ENCODE assay signal across 8 cellular contexts in the genomic region with DNA sequence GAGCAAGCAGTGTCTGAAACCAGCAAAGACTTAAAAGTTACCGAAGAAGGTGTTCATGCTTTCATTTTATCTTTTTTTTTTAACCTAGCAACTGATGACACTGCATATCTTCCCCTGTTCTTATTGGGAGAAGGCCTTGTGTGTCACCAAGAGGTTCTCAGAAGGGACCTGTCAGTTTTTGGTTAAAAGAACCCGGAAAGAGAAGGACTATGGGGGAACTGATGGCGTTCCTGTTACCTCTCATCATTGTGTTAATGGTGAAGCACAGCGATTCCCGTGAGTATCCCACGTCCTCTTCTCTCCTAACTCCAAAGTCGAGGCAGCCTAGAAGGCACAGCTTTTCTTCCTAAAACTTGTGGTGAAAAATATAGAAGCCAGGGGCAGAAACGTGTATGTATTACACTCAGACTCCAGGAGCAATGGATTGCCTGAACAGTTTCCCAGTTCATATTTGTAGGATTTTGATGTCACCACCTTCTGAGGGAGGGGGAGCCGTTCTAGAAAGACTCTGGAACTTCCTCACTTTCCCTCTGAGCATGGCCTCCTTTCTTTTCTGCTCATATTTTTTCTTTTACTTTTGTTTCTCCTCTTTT. TPM values are rescaled to one million over a fixed set of nuclear protein-coding genes. Genes with fewer than 3 reads are reported as not detected.
DNase-seq lines count a peak whose midpoint lies in the region; ATAC-seq, FAIRE-seq and TF ChIP-seq lines count a peak whose summit lies in the region.

A gene (plus strand): TSS at position 185 of the 593 bp plus-strand sequence. CDS start 25 bp downstream, at position 210.

- H3K27me3 ChIP-seq in HL-60 (ENCODE audit: insufficient read depth, poor library complexity, severe bottlenecking) (no peaks in the 10 kb centered on the region), small intestine (ENCODE audit: control insufficient read depth in 2 of 2, insufficient read depth in 2 of 2, low read length in 2 of 2) (no peaks in the 10 kb centered on the region)

- ATAC-seq in GM21390 (IDR thresholded peaks at IDR 0.05; ENCODE audit: unreplicated experiment): peak; percentile 96

- H3K4me1 Mint-ChIP-seq in brain: peaks cover 29% of the 10 kb centered on the region

- H3K36me3 ChIP-seq in small intestine (ENCODE audit: control insufficient read depth in 2 of 2, insufficient read depth in 2 of 2, low read length in 2 of 2): no peaks in the 10 kb centered on the region

- H3K36me3 Mint-ChIP-seq in brain: no peaks in the 10 kb centered on the region

- H3K4me3 ChIP-seq in HL-60 (replicated peaks; ENCODE audit: insufficient read depth, low read length) (peak within 1 kb of the TSS; percentile 59), small intestine (ENCODE audit: low read depth in 1 of 2, low read length in 2 of 2) (peak within 1 kb of the TSS; percentile 39 to 61)

- H3K9me3 Mint-ChIP-seq in brain: peaks cover 0 to 3% (median 0%) of the 10 kb centered on the region in 5 experiments

- peaks cover 13 to 16% of the 10 kb centered on the region in 2 donors for H3K4me1 ChIP-seq in small intestine (ENCODE audit: control insufficient read depth in 2 of 2, insufficient read depth in 1 of 2, low read depth in 1 of 2, low read length in 1 of 2)

- H3K27ac Mint-ChIP-seq in brain: peak within 1 kb of the TSS in 4 of 5 experiments; percentile 36 to 91 (median 85)

- DNase-seq in NCI-H510A treated with DMSO at 0.1 percent for 48 hours (lab: John Stamatoyannopoulos, UW): peak; percentile 36
- no peak for DNase-seq in NCI-H510A (lab: John Stamatoyannopoulos, UW)
- peak in 1 of 2 experiments; percentile 80 for DNase-seq in HL-60 (ENCODE audit: low read depth in 1 of 2, low spot score in 1 of 2)
- peak; percentile 36 to 43 for DNase-seq in SHP77 (lab: John Stamatoyannopoulos, UW)
- DNase-seq in iPS-NIHi7 (ENCODE audit: extremely low spot score): peak; percentile 49
- DNase-seq in small intestine: peak; percentile 92

- H3K9me3 ChIP-seq in small intestine (ENCODE audit: control insufficient read depth, low read depth): no peaks in the 10 kb centered on the region

- 4 to 12% (median 4%) methylated on average over 9 of the region's 9 CpGs for WGBS in small intestine, 3 donors

- H3K27me3 Mint-ChIP-seq in brain: no peaks in the 10 kb centered on the region

- peak within 1 kb of the TSS in 3 of 5 experiments; percentile 38 to 83 (median 64) for H3K4me3 Mint-ChIP-seq in brain

- no peak for FAIRE-seq in small intestine (lab: Jason Lieb, UNC)

- TF ChIP-seq CTCF in HL-60 (IDR thresholded peaks at IDR 0.05; ENCODE audit: insufficient read depth, low read length): no peak
- TF ChIP-seq CTCF in brain (conservative IDR thresholded peaks at IDR 0.05): no peak

- H3K27ac ChIP-seq in HL-60 (replicated peaks) (peak within 1 kb of the TSS; percentile 89), small intestine (ENCODE audit: low read depth in 1 of 2, low read length in 1 of 2) (peak within 1 kb of the TSS; percentile 94 to 97)

RNA-seq across cellular contexts. Expression of the gene that starts here (rescaled TPM):
- polyA plus RNA-seq in brain (ENCODE audit: insufficient read depth, low read depth, low replicate concordance) (2.2 TPM), small intestine (1 to 10 TPM; 1.1 to 7.0 (median 2.2) TPM)
